In genomic region chr1:149903836-149904491, GRCh38 we compare ENCODE assay signal across 17 cellular contexts. TPM values are rescaled to one million over a fixed set of nuclear protein-coding genes. Genes with fewer than 3 reads are reported as not detected.
A peak's percentile ranks its signal among the peaks of the same experiment; 100 is the strongest.
DNase-seq lines count a peak whose midpoint lies in the region; ATAC-seq and TF ChIP-seq lines count a peak whose summit lies in the region.
"Had no signal": no experiment of that assay in that cellular context is flagged by ENCODE, and none has a peak within 500 bp of the region (broad histone marks: within the 10 kb centered on the region; RNA-seq: fewer than 3 reads in every experiment).

No MANE protein-coding gene starts in this region.

- no peak for ATAC-seq in activated CD4-positive, CD25-positive, alpha-beta regulatory T cell treated with anti-CD3 and anti-CD28 coated beads, Interleukin-2, amount 50 U/mL, for 24 hours
- no peak for ATAC-seq in HG03039 (IDR thresholded peaks at IDR 0.05; ENCODE audit: unreplicated experiment)

- DNase-seq in DMS 273 (lab: John Stamatoyannopoulos, UW; ENCODE audit: unreplicated experiment) (peak; percentile 42), DMS 273 treated with DMSO at 0.1 percent for 48 hours (lab: John Stamatoyannopoulos, UW) (no peak), H7 (peak; percentile 69), chondrocyte (ENCODE audit: low spot score) (peak; percentile 28), osteoblast (ENCODE audit: insufficient read length, low spot score, missing footprints) (peak; percentile 68), brain microvascular endothelial cell (no peak)
- DNase-seq: C1 segment of cervical spinal cord, DMS79, GM23248, KG1, NCI-H1092 treated with DMSO at 0.1 percent for 48 hours, NCI-H1694 treated with DMSO at 0.1 percent for 48 hours, NCI-H2171, NCI-H446 treated with DMSO at 0.1 percent for 48 hours had no signal

- H3K4me1 Mint-ChIP-seq in chondrocyte (ENCODE audit: low read depth) = peaks cover 17% of the 10 kb centered on the region

- peaks cover 7% of the 10 kb centered on the region for H3K4me1 ChIP-seq in osteoblast (ENCODE audit: insufficient read depth, low read length)

- H3K79me2 ChIP-seq in osteoblast (ENCODE audit: insufficient read depth, low read length) = peaks cover 3% of the 10 kb centered on the region

- H3K4me3 Mint-ChIP-seq in chondrocyte (ENCODE audit: unreplicated experiment) = no peak overlapping the region

- no peaks in the 10 kb centered on the region for H3K27me3 Mint-ChIP-seq in chondrocyte (ENCODE audit: low read depth)

- H3K36me3 Mint-ChIP-seq in chondrocyte (ENCODE audit: low read depth) = peaks cover 12% of the 10 kb centered on the region

- H4K20me1 ChIP-seq in osteoblast (ENCODE audit: insufficient read depth, low read length) = no peaks in the 10 kb centered on the region

- no peaks in the 10 kb centered on the region for H3K9me3 Mint-ChIP-seq in chondrocyte (ENCODE audit: low read depth)

- H3K27ac ChIP-seq in osteoblast (ENCODE audit: low read depth, low read length) = no peak overlapping the region
- no peak overlapping the region for H3K27ac ChIP-seq in brain microvascular endothelial cell
- H3K27ac ChIP-seq: 22Rv1, GM23248 had no signal

- no peak overlapping the region for H3K4me2 ChIP-seq in osteoblast (ENCODE audit: insufficient read depth, low read length)

- H3K27ac Mint-ChIP-seq in chondrocyte (ENCODE audit: unreplicated experiment) = no peak overlapping the region

- no peaks in the 10 kb centered on the region for H3K9me3 ChIP-seq in osteoblast (ENCODE audit: low read depth, low read length)

- H2AFZ ChIP-seq in osteoblast (ENCODE audit: low read length) = no peak overlapping the region
- H2AFZ ChIP-seq: GM23248 had no signal

- H3K4me3 ChIP-seq in H7 (ENCODE audit: insufficient read depth, low read depth, low read length) (no peak overlapping the region), osteoblast (ENCODE audit: insufficient read depth, low read length) (no peak overlapping the region), brain microvascular endothelial cell (ENCODE audit: low read depth, low read length) (no peak overlapping the region)
- H3K4me3 ChIP-seq: GM23248 had no signal

- H3K27me3 ChIP-seq in H7 (ENCODE audit: control insufficient read depth, insufficient read depth, low read length) (peaks cover 2% of the 10 kb centered on the region; the same call in 1 of the 2 replicates), osteoblast (ENCODE audit: insufficient read depth, low read length) (no peaks in the 10 kb centered on the region), brain microvascular endothelial cell (replicated peaks) (no peaks in the 10 kb centered on the region)

- no peak for TF ChIP-seq CTCF in chondrocyte (IDR thresholded peaks at IDR 0.05)
- no peak for TF ChIP-seq CTCF in osteoblast (IDR thresholded peaks at IDR 0.05; ENCODE audit: extremely low read depth, low read depth, low read length)
- no peak for TF ChIP-seq CTCF in brain microvascular endothelial cell (IDR thresholded peaks at IDR 0.05; ENCODE audit: low read depth, low read length, missing control alignments)

- H3K36me3 ChIP-seq in H7 (replicated peaks; ENCODE audit: control insufficient read depth, insufficient read depth, low read length) = peaks cover 2% of the 10 kb centered on the region
- H3K36me3 ChIP-seq in osteoblast (ENCODE audit: insufficient read depth, low read length) = peaks cover 14% of the 10 kb centered on the region
- peaks cover 3% of the 10 kb centered on the region for H3K36me3 ChIP-seq in brain microvascular endothelial cell (replicated peaks)

- in situ Hi-C loops in brain microvascular endothelial cell (cut with HindIII; ENCODE audit: low pct_ligation_motif_present, low sequenced_read_pairs) = no loop called here

RNA-seq across cellular contexts. Expression of gene BOLA1, which starts 4.6 kb away (rescaled TPM):
- total RNA-seq in H7 (2014; rRNA removed; shearing (Covaris generic)) = 27.7 and 40.1 TPM in 2 replicates
- total RNA-seq in chondrocyte = 9.4 to 11.5 TPM (median 10.5 TPM) in 3 replicates
- total RNA-seq in osteoblast = 6.9 and 7.7 TPM in 2 replicates

RNA-seq across cellular contexts. Expression of gene SV2A, which starts 13.7 kb away (rescaled TPM):
- total RNA-seq in H7 (2014; rRNA removed; shearing (Covaris generic)) = 40.3 and 42.3 TPM in 2 replicates
- total RNA-seq in chondrocyte = 15.3 to 17.2 TPM (median 16.0 TPM) in 3 replicates
- 20.3 and 23.2 TPM in 2 replicates for total RNA-seq in osteoblast

RNA-seq across cellular contexts. Expression of gene SF3B4, which starts 23.6 kb away (rescaled TPM):
- 32.8 and 39.7 TPM in 2 replicates for total RNA-seq in H7 (2014; rRNA removed; shearing (Covaris generic))
- total RNA-seq in chondrocyte (54.7 to 63.9 TPM (median 58.2 TPM) in 3 replicates), osteoblast (12.4 and 13.4 TPM in 2 replicates)

RNA-seq across cellular contexts. Expression of gene MTMR11, which starts 32.7 kb away (rescaled TPM):
- 5.2 and 7.9 TPM in 2 replicates for total RNA-seq in H7 (2014; rRNA removed; shearing (Covaris generic))
- total RNA-seq in chondrocyte (15.4 to 22.3 TPM (median 17.6 TPM) in 3 replicates), osteoblast (7.2 and 13.3 TPM in 2 replicates)

Comparison
In these comparisons a context has a peak if more than half of its experiments do, and no peak if none do; other contexts are left out.
1. DNase-seq: peak in DMS 273 (single experiment), H7 (single experiment), chondrocyte (single experiment) and osteoblast (single experiment); none in DMS 273 treated with DMSO at 0.1 percent for 48 hours (single experiment) and brain microvascular endothelial cell (single experiment).